Comparison of ENCODE assay signal across 14 cellular contexts in genomic region chr17:44309472-44309871, GRCh38. TPM values are rescaled to one million over a fixed set of nuclear protein-coding genes. Genes with fewer than 3 reads are reported as not detected.
DNase-seq lines count a peak whose midpoint lies in the region; ATAC-seq and TF ChIP-seq lines count a peak whose summit lies in the region.
"Had no signal": no experiment of that assay in that cellular context is flagged by ENCODE, and none has a peak within 500 bp of the region (broad histone marks: within the 10 kb centered on the region; RNA-seq: fewer than 3 reads in every experiment).

No MANE protein-coding gene starts in this region.

- ATAC-seq in activated T-cell treated with anti-CD3 and anti-CD28 coated beads, Interleukin-2, amount 50 U/mL, for 72 hours (replicated peaks in 1 of 2), result no peak
- ATAC-seq in PC-3, result peak; percentile 59
- peak; percentile 73 for ATAC-seq in esophagus mucosa
- ATAC-seq in heart left ventricle, result no peak

- no peak overlapping the region for H3K9ac ChIP-seq in PC-3 (ENCODE audit: low read length)

- H3K36me3 Mint-ChIP-seq in activated T-cell treated with anti-CD3 and anti-CD28 coated beads, Interleukin-2, amount 50 U/mL, for 72 hours (ENCODE audit: insufficient read depth in 2 of 2), result peaks cover 0 to 2% of the 10 kb centered on the region in 2 donors

- no peak for DNase-seq in activated T-cell treated with anti-CD3 and anti-CD28 coated beads, Interleukin-2, amount 50 U/mL, for 72 hours
- DNase-seq in activated T-cell treated with anti-CD3 and anti-CD28 coated beads for 4 hours (no peak), PC-3 (peak; percentile 55), spleen (peak; percentile 60), LoVo (ENCODE audit: low spot score) (no peak), MV-4-11 (lab: John Stamatoyannopoulos, UW) (no peak), heart left ventricle (no peak)
- DNase-seq: activated CD4-positive, alpha-beta T cell treated with anti-CD3 and anti-CD28 coated beads for 1 hour; activated effector memory CD4-positive, alpha-beta T cell treated with anti-CD3 and anti-CD28 coated beads, Interleukin-2, amount 50 U/mL, for 16 hours; colonic mucosa; kidney glomerular epithelial cell; occipital lobe had no signal

- H3K79me2 ChIP-seq in PC-3 (ENCODE audit: low read length), result no peaks in the 10 kb centered on the region

- BruUV-seq in PC-3 (replicated peaks; lab: Mats Ljungman, UMichigan), result no TSS peak

- H3K36me3 ChIP-seq in PC-3 (ENCODE audit: low read depth, low read length) (no peaks in the 10 kb centered on the region), spleen (no peaks in the 10 kb centered on the region), heart left ventricle (no peaks in the 10 kb centered on the region)
- H3K36me3 ChIP-seq: colonic mucosa had no signal

- POLR2A ChIA-PET in PC-3 (lab: Charles Lee; ENCODE audit: unreplicated experiment), result no interaction called here

- peaks cover 32% of the 10 kb centered on the region for H3K27me3 Mint-ChIP-seq in activated T-cell treated with anti-CD3 and anti-CD28 coated beads, Interleukin-2, amount 50 U/mL, for 72 hours (ENCODE audit: low read depth)

- H3K4me3 ChIP-seq in PC-3 (ENCODE audit: low read length) (no peak overlapping the region), spleen (peak overlapping the region in 2 of 8 donors; percentile 38 to 65), heart left ventricle (no peak overlapping the region)

- WGBS in spleen, 5 donors, result 54 to 74% (median 71%) methylated on average over 5 of the region's 5 CpGs
- 60 to 79% (median 65%) methylated on average over 4 to 5 of the region's 5 CpGs for WGBS in heart left ventricle, 4 donors

- no peaks in the 10 kb centered on the region for H3K9me3 ChIP-seq in PC-3 (ENCODE audit: low read length)
- no peaks in the 10 kb centered on the region for H3K9me3 ChIP-seq in spleen
- H3K9me3 ChIP-seq in heart left ventricle, result no peaks in the 10 kb centered on the region
- H3K9me3 ChIP-seq: colonic mucosa had no signal

- H4K20me1 ChIP-seq in PC-3 (ENCODE audit: low read length), result no peaks in the 10 kb centered on the region

- intact Hi-C loops in PC-3 (cut with micrococcal nuclease) (loop anchor here (2.0 kb wide), 1 partner anchor 35 kb away; the partner anchor contains the start of gene GRN), spleen (cut with DNase I; ENCODE audit: low total_unique reads) (no loop called here), heart left ventricle (cut with DNase I) (loop anchor here in 1 of 10 donors (5.0 kb wide), 1 partner anchor 87 kb away; no protein-coding TSS in a partner anchor)

- peak overlapping the region; percentile 1; the same call in 1 of the 2 replicates for H3K4me2 ChIP-seq in PC-3 (ENCODE audit: low read length)

- no peak overlapping the region for H3K27ac Mint-ChIP-seq in activated T-cell treated with anti-CD3 and anti-CD28 coated beads, Interleukin-2, amount 50 U/mL, for 72 hours

- peak overlapping the region; percentile 17 to 59 for H3K4me3 Mint-ChIP-seq in activated T-cell treated with anti-CD3 and anti-CD28 coated beads, Interleukin-2, amount 50 U/mL, for 72 hours

- TF ChIP-seq POLR2A in spleen (IDR thresholded peaks at IDR 0.05) (no peak), heart left ventricle (IDR thresholded peaks at IDR 0.05) (no peak)

- no peaks in the 10 kb centered on the region for H3K27me3 ChIP-seq in PC-3 (ENCODE audit: low read length)
- peaks cover 0 to 87% (median 22%) of the 10 kb centered on the region in 7 donors for H3K27me3 ChIP-seq in spleen (replicated peaks in 1 of 7)
- H3K27me3 ChIP-seq in heart left ventricle, result peaks cover 4 to 35% (median 18%) of the 10 kb centered on the region in 9 donors

- CTCF ChIA-PET in PC-3 (lab: Charles Lee), result no interaction called here

- no peaks in the 10 kb centered on the region for H3F3A ChIP-seq in PC-3 (ENCODE audit: low read length, unreplicated experiment)

- no peaks in the 10 kb centered on the region for H3K9me3 Mint-ChIP-seq in activated T-cell treated with anti-CD3 and anti-CD28 coated beads, Interleukin-2, amount 50 U/mL, for 72 hours

- H2AFZ ChIP-seq in PC-3 (ENCODE audit: low read length), result no peak overlapping the region

- H3K9me2 ChIP-seq in PC-3 (replicated peaks; ENCODE audit: low read length), result no peaks in the 10 kb centered on the region

- H3K27ac ChIP-seq in PC-3 (ENCODE audit: low read length), result no peak overlapping the region
- H3K27ac ChIP-seq in spleen, result no peak overlapping the region
- no peak overlapping the region for H3K27ac ChIP-seq in heart left ventricle
- H3K27ac ChIP-seq: colonic mucosa had no signal

- peaks cover 6% of the 10 kb centered on the region for H3K4me1 Mint-ChIP-seq in activated T-cell treated with anti-CD3 and anti-CD28 coated beads, Interleukin-2, amount 50 U/mL, for 72 hours (ENCODE audit: low read depth)

- TF ChIP-seq CTCF in PC-3 (conservative IDR thresholded peaks at IDR 0.05; ENCODE audit: low read depth, low read length) (peak; percentile 51), spleen (IDR thresholded peaks at IDR 0.05 in 8 of 11, conservative IDR thresholded peaks at IDR 0.05 in 3 of 11) (no peak), heart left ventricle (IDR thresholded peaks at IDR 0.05) (no peak)

- H3K4me1 ChIP-seq in PC-3 (ENCODE audit: insufficient read depth, low read length), result peaks cover 9% of the 10 kb centered on the region
- H3K4me1 ChIP-seq in spleen, result peaks cover 16 to 30% (median 22%) of the 10 kb centered on the region in 6 donors
- H3K4me1 ChIP-seq in heart left ventricle, result peaks cover 0 to 21% (median 16%) of the 10 kb centered on the region in 12 donors
- H3K4me1 ChIP-seq: colonic mucosa had no signal

RNA-seq across cellular contexts. Expression of gene RUNDC3A, which starts 1.1 kb away (rescaled TPM):
- total RNA-seq in activated T-cell treated with anti-CD3 and anti-CD28 coated beads, Interleukin-2, amount 50 U/mL, for 72 hours, result 1 to 10 TPM in 1 of 2 donors, under 1 TPM in 1; 0.35 to 1.4 TPM
- total RNA-seq in PC-3 (2014; rRNA removed) (0.29 and 1.4 TPM in 2 replicates), esophagus mucosa (6.0 TPM), spleen (10 to 100 TPM in 1 of 7 donors, 1 to 10 TPM in 5, under 1 TPM in 1; 0.95 to 12.5 (median 2.0) TPM), heart left ventricle (1 to 10 TPM in 2 of 9 donors, under 1 TPM in 6, not detected in 1; 0.27 to 1.3 (median 0.57) TPM)
- polyA plus RNA-seq in spleen (10 to 100 TPM in 1 of 3 donors, 1 to 10 TPM in 1, under 1 TPM in 1; 0.48 to 14.6 (median 1.2) TPM), heart left ventricle (under 1 TPM; 0.19 to 0.57 TPM)

RNA-seq across cellular contexts. Expression of gene SLC25A39, which starts 15.2 kb away (rescaled TPM):
- total RNA-seq in activated T-cell treated with anti-CD3 and anti-CD28 coated beads, Interleukin-2, amount 50 U/mL, for 72 hours, result 10 to 100 TPM; 83.6 to 97.2 TPM
- total RNA-seq in PC-3 (2014; rRNA removed) (726 and 797 TPM in 2 replicates), esophagus mucosa (126 TPM), spleen (100 to 1,000 TPM in 4 of 7 donors, 10 to 100 TPM in 3; 76.1 to 214 (median 104) TPM), heart left ventricle (10 to 100 TPM; 37.2 to 78.5 (median 49.7) TPM)
- polyA plus RNA-seq in spleen (100 to 1,000 TPM; 101 to 204 (median 132) TPM), heart left ventricle (10 to 100 TPM; 60.2 to 96.0 TPM)

RNA-seq across cellular contexts. Expression of gene GRN, which starts 35.6 kb away (rescaled TPM):
- 10 to 100 TPM; 57.8 to 58.7 TPM for total RNA-seq in activated T-cell treated with anti-CD3 and anti-CD28 coated beads, Interleukin-2, amount 50 U/mL, for 72 hours
- total RNA-seq in PC-3 (2014; rRNA removed), result 400 and 465 TPM in 2 replicates
- 767 TPM for total RNA-seq in esophagus mucosa
- total RNA-seq in spleen, result 100 to 1,000 TPM; 503 to 896 (median 579) TPM
- 100 to 1,000 TPM; 135 to 237 (median 166) TPM for polyA plus RNA-seq in spleen
- total RNA-seq in heart left ventricle, result 100 to 1,000 TPM in 8 of 9 donors, 10 to 100 TPM in 1; 94.8 to 451 (median 196) TPM
- polyA plus RNA-seq in heart left ventricle, result 100 to 1,000 TPM in 1 of 2 donors, 10 to 100 TPM in 1; 44.6 to 105 TPM

RNA-seq across cellular contexts. Expression of gene SLC4A1, which starts 41.5 kb away (rescaled TPM):
- total RNA-seq in activated T-cell treated with anti-CD3 and anti-CD28 coated beads, Interleukin-2, amount 50 U/mL, for 72 hours, result not detected
- not detected in 2 replicates for total RNA-seq in PC-3 (2014; rRNA removed)
- not detected for total RNA-seq in esophagus mucosa
- total RNA-seq in spleen, result 100 to 1,000 TPM in 1 of 7 donors, 10 to 100 TPM in 4, 1 to 10 TPM in 2; 2.2 to 315 (median 10.5) TPM
- polyA plus RNA-seq in spleen, result 10 to 100 TPM in 1 of 3 donors, under 1 TPM in 2; 0.04 to 14.7 (median 0.30) TPM
- total RNA-seq in heart left ventricle, result 1 to 10 TPM in 1 of 9 donors, under 1 TPM in 7, not detected in 1; 0.29 to 3.3 (median 0.61) TPM
- under 1 TPM in 1 of 2 donors, not detected in 1; 0.03 TPM for polyA plus RNA-seq in heart left ventricle
- total RNA-seq: fibroblast of villous mesenchyme had no signal

RNA-seq across cellular contexts. Expression of gene FAM171A2, which starts 54.2 kb away (rescaled TPM):
- under 1 TPM; 0.14 to 0.41 TPM for total RNA-seq in activated T-cell treated with anti-CD3 and anti-CD28 coated beads, Interleukin-2, amount 50 U/mL, for 72 hours
- 16.3 and 22.6 TPM in 2 replicates for total RNA-seq in PC-3 (2014; rRNA removed)
- total RNA-seq in esophagus mucosa, result 1.1 TPM
- total RNA-seq in spleen, result 1 to 10 TPM in 2 of 7 donors, under 1 TPM in 5; 0.60 to 2.5 (median 0.69) TPM
- under 1 TPM; 0.11 to 0.42 (median 0.33) TPM for polyA plus RNA-seq in spleen
- total RNA-seq in heart left ventricle, result 1 to 10 TPM in 3 of 9 donors, under 1 TPM in 6; 0.40 to 2.1 (median 0.87) TPM
- polyA plus RNA-seq in heart left ventricle, result under 1 TPM; 0.42 to 0.51 TPM

Comparison
In these comparisons a context has a peak if more than half of its experiments do, and no peak if none do; other contexts are left out.
1. ATAC-seq: peak in PC-3 (single experiment) and esophagus mucosa (single experiment); none in activated T-cell treated with anti-CD3 and anti-CD28 coated beads, Interleukin-2, amount 50 U/mL, for 72 hours (0 of 2) and heart left ventricle (0 of 4).
2. DNase-seq: peak in PC-3 (single experiment) and spleen (single experiment); none in activated T-cell treated with anti-CD3 and anti-CD28 coated beads, Interleukin-2, amount 50 U/mL, for 72 hours (0 of 2), activated T-cell treated with anti-CD3 and anti-CD28 coated beads for 4 hours (single experiment), LoVo (single experiment), MV-4-11 (single experiment) and heart left ventricle (0 of 5).